Comparison of ENCODE assay signal across 19 cellular contexts in genomic region chr9:524008-524407, GRCh38.
"Had no signal": no experiment of that assay in that cellular context is flagged by ENCODE, and none has a peak within 500 bp of the region (broad histone marks: within the 10 kb centered on the region; RNA-seq: fewer than 3 reads in every experiment).

No MANE protein-coding gene starts in this region.

- H3K4me1 ChIP-seq: testis had no signal

- H3K9me3 ChIP-seq: esophagus squamous epithelium, sigmoid colon, testis had no signal

- ATAC-seq: activated CD8-positive, alpha-beta T cell treated with anti-CD3 and anti-CD28 coated beads, Interleukin-2, amount 10 ng/mL, durations not matched to agents 7 days and 5 days; foreskin keratinocyte; naive thymus-derived CD8-positive, alpha-beta T cell; stimulated activated naive CD8-positive, alpha-beta T cell treated with anti-CD3 and anti-CD28 coated beads, Interleukin-15, Interleukin-2, amounts not matched to agents 100 U/mL and 50 U/mL, for 24 hours had no signal

- H3K27ac Mint-ChIP-seq: activated CD8-positive, alpha-beta T cell treated with anti-CD3 and anti-CD28 coated beads, Interleukin-2, amount 10 ng/mL, durations not matched to agents 7 days and 5 days; endodermal cell had no signal

- H3K36me3 ChIP-seq: esophagus squamous epithelium, sigmoid colon had no signal

- H3K4me3 Mint-ChIP-seq: activated CD8-positive, alpha-beta T cell treated with anti-CD3 and anti-CD28 coated beads, Interleukin-2, amount 10 ng/mL, durations not matched to agents 7 days and 5 days; endodermal cell; naive thymus-derived CD8-positive, alpha-beta T cell had no signal

- DNase-seq: activated CD4-positive, alpha-beta T cell treated with anti-CD3 and anti-CD28 coated beads for 4 hours; activated CD8-positive, alpha-beta memory T cell treated with anti-CD3 and anti-CD28 coated beads, Interleukin-2, amount 50 U/mL, for 48 hours; activated CD8-positive, alpha-beta T cell treated with anti-CD3 and anti-CD28 coated beads, Interleukin-2, amount 10 ng/mL, durations not matched to agents 7 days and 5 days; activated naive CD4-positive, alpha-beta T cell; caudate nucleus; endodermal cell; esophagus squamous epithelium; kidney; naive thymus-derived CD8-positive, alpha-beta T cell; posterior cingulate gyrus; sigmoid colon; stimulated activated CD4-positive, alpha-beta T cell treated with anti-CD3 and anti-CD28 coated beads, Interleukin-4, amount 100 ng/mL, for 1 hour; stimulated activated CD8-positive, alpha-beta memory T cell treated with anti-CD3 and anti-CD28 coated beads, Interleukin-4, amount 100 ng/mL, for 48 hours; stimulated activated naive CD8-positive, alpha-beta T cell treated with anti-CD3 and anti-CD28 coated beads, Interleukin-15, Interleukin-2, amounts not matched to agents 100 U/mL and 50 U/mL, for 24 hours; T1000; testis had no signal

- FAIRE-seq: kidney, urothelium cell line had no signal

- H3K27me3 ChIP-seq: esophagus squamous epithelium, foreskin keratinocyte, sigmoid colon, testis had no signal

- H3K27ac ChIP-seq: foreskin keratinocyte, sigmoid colon, testis, VCaP had no signal

- H3K9me3 Mint-ChIP-seq: endodermal cell; naive thymus-derived CD8-positive, alpha-beta T cell had no signal

- H3K4me3 ChIP-seq: esophagus squamous epithelium, sigmoid colon, testis had no signal
